ENCODE assay signal across 9 cellular contexts in the genomic region with DNA sequence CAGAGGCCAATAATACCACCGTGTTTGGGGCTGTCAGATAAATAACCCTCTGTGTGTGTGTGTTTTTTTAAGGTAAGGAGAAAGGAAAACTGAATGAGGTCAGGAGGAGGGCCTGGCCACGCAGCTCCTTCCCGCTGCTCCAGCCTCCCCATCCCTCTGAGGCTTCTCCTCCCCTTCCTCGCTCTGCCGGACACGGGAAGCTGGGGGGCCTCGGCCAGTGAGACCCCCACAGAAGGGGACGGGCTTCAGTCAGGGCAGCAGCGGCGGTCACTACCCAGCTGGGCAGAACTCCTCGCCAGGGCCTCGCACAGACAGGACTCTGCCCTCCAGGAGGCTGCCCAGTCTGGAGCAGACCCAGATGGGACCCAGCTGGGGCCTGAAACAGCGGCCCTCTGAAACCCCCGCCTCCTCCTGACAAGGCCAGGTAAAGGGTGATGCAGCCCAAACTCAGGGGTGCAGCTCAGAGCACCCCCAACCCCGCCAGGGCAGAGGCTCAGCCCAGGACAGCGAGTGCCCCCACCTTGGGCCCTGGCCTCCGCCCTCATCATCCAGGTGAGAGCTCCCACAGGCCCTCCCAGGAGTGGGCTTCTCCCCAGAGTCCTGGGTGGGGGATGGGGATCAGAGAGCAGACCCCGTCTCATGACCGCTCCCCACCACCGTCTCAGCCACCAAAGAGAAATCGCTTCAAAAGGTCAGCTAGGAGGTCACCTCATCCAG. TPM values are rescaled to one million over a fixed set of nuclear protein-coding genes. Genes with fewer than 3 reads are reported as not detected.
DNase-seq lines count a peak whose midpoint lies in the region; ATAC-seq and TF ChIP-seq lines count a peak whose summit lies in the region.
"Had no signal": no experiment of that assay in that cellular context is flagged by ENCODE, and none has a peak within 500 bp of the region (broad histone marks: within the 10 kb centered on the region; RNA-seq: fewer than 3 reads in every experiment).

No MANE protein-coding gene starts in this region.

- no peaks in the 10 kb centered on the region; the same call in 1 of the 2 replicates for H3K27me3 Mint-ChIP-seq in HFFc6 (ENCODE audit: insufficient read depth)
- H3K27me3 Mint-ChIP-seq in activated naive CD8-positive, alpha-beta T cell treated with anti-CD3 and anti-CD28 coated beads, Interleukin-2, amount 50 U/mL, for 24 hours, result peaks cover 20% of the 10 kb centered on the region
- H3K27me3 Mint-ChIP-seq in stimulated activated memory B cell treated with anti-CD40 and anti-IgM and Interleukin-4, amounts not matched to agents 10 μg/mL and 1 μg/mL and 100 μg/mL, for 72 hours, result peaks cover 43% of the 10 kb centered on the region

- no peak for DNase-seq in HFFc6
- no peak for DNase-seq in activated naive CD8-positive, alpha-beta T cell treated with anti-CD3 and anti-CD28 coated beads, Interleukin-2, amount 50 U/mL, for 24 hours
- peak; percentile 16 for DNase-seq in iris pigment epithelial cell (ENCODE audit: low read depth)
- DNase-seq in MG63, result no peak
- no peak for DNase-seq in activated CD4-positive, CD25-positive, alpha-beta regulatory T cell (lab: John Stamatoyannopoulos, UW)
- no peak for DNase-seq in Karpas-422
- DNase-seq: SIG-M5 had no signal

- no peak overlapping the region for H3K9ac ChIP-seq in Karpas-422 (ENCODE audit: low read length)

- no peaks in the 10 kb centered on the region for H3K9me2 ChIP-seq in Karpas-422 (replicated peaks; ENCODE audit: insufficient read depth, low read length)

- no peak for ATAC-seq in activated naive CD8-positive, alpha-beta T cell treated with anti-CD3 and anti-CD28 coated beads, Interleukin-2, amount 50 U/mL, for 24 hours
- no peak for ATAC-seq in stimulated activated memory B cell treated with anti-CD40 and anti-IgM and Interleukin-4, amounts not matched to agents 10 μg/mL and 1 μg/mL and 100 μg/mL, for 72 hours

- no peak overlapping the region for H2AFZ ChIP-seq in Karpas-422 (ENCODE audit: low read length)

- no peaks in the 10 kb centered on the region for H3K36me3 Mint-ChIP-seq in HFFc6 (ENCODE audit: low read depth)
- H3K36me3 Mint-ChIP-seq in activated naive CD8-positive, alpha-beta T cell treated with anti-CD3 and anti-CD28 coated beads, Interleukin-2, amount 50 U/mL, for 24 hours (ENCODE audit: low read depth), result no peaks in the 10 kb centered on the region
- no peaks in the 10 kb centered on the region for H3K36me3 Mint-ChIP-seq in stimulated activated memory B cell treated with anti-CD40 and anti-IgM and Interleukin-4, amounts not matched to agents 10 μg/mL and 1 μg/mL and 100 μg/mL, for 72 hours

- H3K36me3 ChIP-seq in MG63 (no peaks in the 10 kb centered on the region; the same call in none of the 2 replicates), Karpas-422 (ENCODE audit: insufficient read depth, low read length) (no peaks in the 10 kb centered on the region)

- no peaks in the 10 kb centered on the region for H3K79me2 ChIP-seq in Karpas-422 (ENCODE audit: low read length)

- no peaks in the 10 kb centered on the region; the same call in 1 of the 2 replicates for H4K20me1 ChIP-seq in Karpas-422 (ENCODE audit: insufficient read depth, low read depth, low read length)

- no peak overlapping the region for H3K27ac Mint-ChIP-seq in HFFc6
- H3K27ac Mint-ChIP-seq in activated naive CD8-positive, alpha-beta T cell treated with anti-CD3 and anti-CD28 coated beads, Interleukin-2, amount 50 U/mL, for 24 hours, result no peak overlapping the region
- H3K27ac Mint-ChIP-seq in stimulated activated memory B cell treated with anti-CD40 and anti-IgM and Interleukin-4, amounts not matched to agents 10 μg/mL and 1 μg/mL and 100 μg/mL, for 72 hours, result no peak overlapping the region

- peaks cover 5% of the 10 kb centered on the region; the same call in 1 of the 2 replicates for H3K9me3 Mint-ChIP-seq in HFFc6
- H3K9me3 Mint-ChIP-seq in activated naive CD8-positive, alpha-beta T cell treated with anti-CD3 and anti-CD28 coated beads, Interleukin-2, amount 50 U/mL, for 24 hours, result peaks cover 6% of the 10 kb centered on the region
- peaks cover 12% of the 10 kb centered on the region for H3K9me3 Mint-ChIP-seq in stimulated activated memory B cell treated with anti-CD40 and anti-IgM and Interleukin-4, amounts not matched to agents 10 μg/mL and 1 μg/mL and 100 μg/mL, for 72 hours

- no peak overlapping the region for H3K27ac ChIP-seq in Karpas-422 (ENCODE audit: low read length)

- H3K4me1 ChIP-seq in Karpas-422 (ENCODE audit: low read length), result peaks cover 2% of the 10 kb centered on the region

- no peaks in the 10 kb centered on the region for H3K9me3 ChIP-seq in MG63
- no peaks in the 10 kb centered on the region for H3K9me3 ChIP-seq in Karpas-422 (ENCODE audit: low read length)

- H3K4me2 ChIP-seq in Karpas-422 (ENCODE audit: low read depth, low read length, poor library complexity, severe bottlenecking), result no peak overlapping the region

- no peak; the same call in none of the 2 replicates for TF ChIP-seq CTCF in HFFc6 (IDR thresholded peaks at IDR 0.05)

- H3K4me3 Mint-ChIP-seq in HFFc6, result peak overlapping the region; percentile 71
- peak overlapping the region; percentile 54 for H3K4me3 Mint-ChIP-seq in activated naive CD8-positive, alpha-beta T cell treated with anti-CD3 and anti-CD28 coated beads, Interleukin-2, amount 50 U/mL, for 24 hours
- H3K4me3 Mint-ChIP-seq in stimulated activated memory B cell treated with anti-CD40 and anti-IgM and Interleukin-4, amounts not matched to agents 10 μg/mL and 1 μg/mL and 100 μg/mL, for 72 hours, result peak overlapping the region; percentile 59

- no peak overlapping the region for H3K4me3 ChIP-seq in MG63
- no peak overlapping the region for H3K4me3 ChIP-seq in Karpas-422 (ENCODE audit: low read length)

- H3K4me1 Mint-ChIP-seq in HFFc6 (ENCODE audit: low read depth), result no peaks in the 10 kb centered on the region
- peaks cover 2% of the 10 kb centered on the region for H3K4me1 Mint-ChIP-seq in activated naive CD8-positive, alpha-beta T cell treated with anti-CD3 and anti-CD28 coated beads, Interleukin-2, amount 50 U/mL, for 24 hours
- peaks cover 13% of the 10 kb centered on the region for H3K4me1 Mint-ChIP-seq in stimulated activated memory B cell treated with anti-CD40 and anti-IgM and Interleukin-4, amounts not matched to agents 10 μg/mL and 1 μg/mL and 100 μg/mL, for 72 hours

- no peaks in the 10 kb centered on the region for H3K27me3 ChIP-seq in MG63
- H3K27me3 ChIP-seq in Karpas-422 (ENCODE audit: low read length), result no peaks in the 10 kb centered on the region

RNA-seq across cellular contexts. Expression of a gene that starts 2.3 kb away (rescaled TPM):
- 1 to 10 TPM; 1.1 to 7.2 (median 1.7) TPM for total RNA-seq in HFFc6 (2021; fragmentation: NEBNext Ultra II Directional; extraction: Animal tissue kit (Norgen Biotek cat#: 25700))
- 62.5 and 113 TPM in 2 replicates for total RNA-seq in MG63 (2014; rRNA removed; shearing (Covaris generic); ENCODE audit: low replicate concordance)
- total RNA-seq in Karpas-422 (2014; rRNA removed; shearing (Covaris generic); ENCODE audit: low replicate concordance), result 0.71 TPM in 1 of 2 replicates, not detected in the other

RNA-seq across cellular contexts. Expression of a gene that starts 24.0 kb away (rescaled TPM):
- total RNA-seq in HFFc6 (2021; fragmentation: NEBNext Ultra II Directional; extraction: Animal tissue kit (Norgen Biotek cat#: 25700)), result 100 to 1,000 TPM; 388 to 518 (median 443) TPM
- total RNA-seq in MG63 (2014; rRNA removed; shearing (Covaris generic); ENCODE audit: low replicate concordance), result 21.4 and 40.1 TPM in 2 replicates
- total RNA-seq in Karpas-422 (2014; rRNA removed; shearing (Covaris generic); ENCODE audit: low replicate concordance), result 16.2 and 51.0 TPM in 2 replicates

RNA-seq across cellular contexts. Expression of a gene that starts 24.1 kb away (rescaled TPM):
- not detected for total RNA-seq in HFFc6 (2021; fragmentation: NEBNext Ultra II Directional; extraction: Animal tissue kit (Norgen Biotek cat#: 25700))
- total RNA-seq in MG63 (2014; rRNA removed; shearing (Covaris generic); ENCODE audit: low replicate concordance), result 0.92 TPM in 1 of 2 replicates, not detected in the other
- not detected in 2 replicates for total RNA-seq in Karpas-422 (2014; rRNA removed; shearing (Covaris generic); ENCODE audit: low replicate concordance)
- total RNA-seq: pulmonary artery endothelial cell had no signal

RNA-seq across cellular contexts. Expression of a gene that starts 40.6 kb away (rescaled TPM):
- under 1 TPM in 2 of 6 experiments, not detected in 4; 0.07 TPM for total RNA-seq in HFFc6 (2021; fragmentation: NEBNext Ultra II Directional; extraction: Animal tissue kit (Norgen Biotek cat#: 25700))
- total RNA-seq in MG63 (2014; rRNA removed; shearing (Covaris generic); ENCODE audit: low replicate concordance), result 0.23 and 8.0 TPM in 2 replicates
- total RNA-seq in Karpas-422 (2014; rRNA removed; shearing (Covaris generic); ENCODE audit: low replicate concordance), result 0.51 TPM in 1 of 2 replicates, not detected in the other

RNA-seq across cellular contexts. Expression of a gene that starts 51.0 kb away (rescaled TPM):
- total RNA-seq in HFFc6 (2021; fragmentation: NEBNext Ultra II Directional; extraction: Animal tissue kit (Norgen Biotek cat#: 25700)), result not detected
- not detected in 2 replicates for total RNA-seq in MG63 (2014; rRNA removed; shearing (Covaris generic); ENCODE audit: low replicate concordance)
- total RNA-seq in Karpas-422 (2014; rRNA removed; shearing (Covaris generic); ENCODE audit: low replicate concordance), result not detected in 2 replicates
- total RNA-seq: pulmonary artery endothelial cell had no signal
